8 cellular contexts compared by ENCODE assay signal in genomic region chr11:6319879-6320410, GRCh38. TPM values are rescaled to one million over a fixed set of nuclear protein-coding genes. Genes with fewer than 3 reads are reported as not detected.
A peak's percentile ranks its signal among the peaks of the same experiment; 100 is the strongest.
DNase-seq lines count a peak whose midpoint lies in the region; ATAC-seq and TF ChIP-seq lines count a peak whose summit lies in the region.

No MANE protein-coding gene starts in this region.

- H2AFZ ChIP-seq in fibroblast of lung (ENCODE audit: low read length) (no peak overlapping the region), neural progenitor cell (replicated peaks) (peak overlapping the region; percentile 54)

- peak; percentile 64 for DNase-seq in activated CD4-positive, alpha-beta T cell treated with anti-CD3 and anti-CD28 coated beads for 36 hours
- no peak for DNase-seq in activated CD4-positive, alpha-beta T cell treated with anti-CD3 and anti-CD28 coated beads for 4 hours
- peak; percentile 38 for DNase-seq in activated CD8-positive, alpha-beta T cell treated with anti-CD3 and anti-CD28 coated beads for 36 hours
- DNase-seq in fibroblast of lung (ENCODE audit: low read depth in 2 of 2) (peak; percentile 94 to 95), neural progenitor cell (ENCODE audit: low spot score) (peak; percentile 80), NCI-H2029 (lab: John Stamatoyannopoulos, UW) (no peak), NCI-H146 treated with DMSO at 0.1 percent for 48 hours (lab: John Stamatoyannopoulos, UW; ENCODE audit: unreplicated experiment) (no peak)

- H3K4me3 Mint-ChIP-seq in activated CD4-positive, alpha-beta T cell treated with anti-CD3 and anti-CD28 coated beads for 36 hours = peak overlapping the region; percentile 69
- H3K4me3 Mint-ChIP-seq in activated CD8-positive, alpha-beta T cell treated with anti-CD3 and anti-CD28 coated beads for 36 hours = peak overlapping the region; percentile 69
- peak overlapping the region; percentile 77 for H3K4me3 Mint-ChIP-seq in neural progenitor cell

- H3K9ac ChIP-seq in fibroblast of lung (ENCODE audit: insufficient read depth, low read length) (peak overlapping the region; percentile 94), neural progenitor cell (no peak overlapping the region)

- H3K36me3 Mint-ChIP-seq in activated CD4-positive, alpha-beta T cell treated with anti-CD3 and anti-CD28 coated beads for 36 hours (ENCODE audit: low read depth) = no peaks in the 10 kb centered on the region
- peaks cover 3% of the 10 kb centered on the region for H3K36me3 Mint-ChIP-seq in activated CD8-positive, alpha-beta T cell treated with anti-CD3 and anti-CD28 coated beads for 36 hours (ENCODE audit: low read depth)
- no peaks in the 10 kb centered on the region for H3K36me3 Mint-ChIP-seq in neural progenitor cell

- no peaks in the 10 kb centered on the region for H3K9me3 Mint-ChIP-seq in activated CD4-positive, alpha-beta T cell treated with anti-CD3 and anti-CD28 coated beads for 36 hours (ENCODE audit: low read depth)
- H3K9me3 Mint-ChIP-seq in activated CD8-positive, alpha-beta T cell treated with anti-CD3 and anti-CD28 coated beads for 36 hours = no peaks in the 10 kb centered on the region
- no peaks in the 10 kb centered on the region for H3K9me3 Mint-ChIP-seq in neural progenitor cell

- peaks cover 29% of the 10 kb centered on the region for H3K4me1 Mint-ChIP-seq in activated CD4-positive, alpha-beta T cell treated with anti-CD3 and anti-CD28 coated beads for 36 hours
- H3K4me1 Mint-ChIP-seq in activated CD8-positive, alpha-beta T cell treated with anti-CD3 and anti-CD28 coated beads for 36 hours (ENCODE audit: low read depth) = peaks cover 45% of the 10 kb centered on the region
- peaks cover 34% of the 10 kb centered on the region for H3K4me1 Mint-ChIP-seq in neural progenitor cell

- CTCF ChIA-PET in activated CD4-positive, alpha-beta T cell treated with anti-CD3 and anti-CD28 coated beads for 36 hours (lab: Charles Lee) = interaction anchor here (0.7 to 1.6 kb wide), 7 partner anchors 13 to 109 kb away, joined by 3 to 11 read pairs (median 3); no protein-coding TSS in a partner anchor
- CTCF ChIA-PET in activated CD8-positive, alpha-beta T cell treated with anti-CD3 and anti-CD28 coated beads for 36 hours (lab: Charles Lee) = interaction anchor here (1.1 to 6.2 kb wide), 9 partner anchors 12 to 83 kb away, joined by 3 to 82 read pairs (median 4); no protein-coding TSS in a partner anchor

- intact Hi-C loops in activated CD4-positive, alpha-beta T cell treated with anti-CD3 and anti-CD28 coated beads for 36 hours (cut with DNase I, micrococcal nuclease) = loop anchor here (1.0 to 2.0 kb wide), 6 partner anchors 31 to 161 kb away; partner anchors contain the start of genes ARFIP2 (in 1 of the 2), FHIP1B (in 1 of the 2), SMPD1 (in 1 of the 2) and TIMM10B (in 1 of the 2)
- intact Hi-C loops in activated CD8-positive, alpha-beta T cell treated with anti-CD3 and anti-CD28 coated beads for 36 hours (cut with micrococcal nuclease) = loop anchor here (5.0 kb wide), 1 partner anchor 298 kb away; no protein-coding TSS in a partner anchor

- H4K20me1 ChIP-seq in fibroblast of lung (ENCODE audit: control insufficient read depth, extremely low read depth, insufficient read depth, low read length) (no peaks in the 10 kb centered on the region), neural progenitor cell (ENCODE audit: low read depth) (no peaks in the 10 kb centered on the region)

- peaks cover 18% of the 10 kb centered on the region for H3K79me2 ChIP-seq in fibroblast of lung (ENCODE audit: control insufficient read depth, insufficient read depth, low read length)
- H3K79me2 ChIP-seq in neural progenitor cell (ENCODE audit: low read depth) = no peaks in the 10 kb centered on the region

- H3K9me3 ChIP-seq in fibroblast of lung (ENCODE audit: control insufficient read depth, insufficient read depth, low read depth, low read length) (no peaks in the 10 kb centered on the region), neural progenitor cell (ENCODE audit: low read depth) (no peaks in the 10 kb centered on the region)

- H3K27ac ChIP-seq in fibroblast of lung (ENCODE audit: insufficient read depth, low read length) (peak overlapping the region; percentile 97), neural progenitor cell (peak overlapping the region; percentile 11)

- H3K4me3 ChIP-seq in fibroblast of lung (replicated peaks in 1 of 4; ENCODE audit: control extremely low read depth in 1 of 4, insufficient read depth in 1 of 4, low read depth in 3 of 4, low read length in 4 of 4) (peak overlapping the region; percentile 63 to 96 (median 78)), neural progenitor cell (peak overlapping the region; percentile 42)

- POLR2A ChIA-PET in activated CD4-positive, alpha-beta T cell treated with anti-CD3 and anti-CD28 coated beads for 36 hours (lab: Charles Lee) = interaction anchor here (0.5 to 1.4 kb wide), 3 partner anchors 25 to 63 kb away, joined by 3 to 5 read pairs (median 3); no protein-coding TSS in a partner anchor
- POLR2A ChIA-PET in activated CD8-positive, alpha-beta T cell treated with anti-CD3 and anti-CD28 coated beads for 36 hours (lab: Charles Lee) = interaction anchor here (0.8 to 1.2 kb wide), 3 partner anchors 34 to 161 kb away, joined by 3 to 4 read pairs (median 3); partner anchors contain the start of genes ARFIP2 and TIMM10B

- peaks cover 56% of the 10 kb centered on the region for H3F3A ChIP-seq in neural progenitor cell (ENCODE audit: low read depth)

- H3K4me1 ChIP-seq in fibroblast of lung (ENCODE audit: control insufficient read depth, extremely low read depth, insufficient read depth, low read length) = peaks cover 18% of the 10 kb centered on the region
- peaks cover 38% of the 10 kb centered on the region for H3K4me1 ChIP-seq in neural progenitor cell

- ATAC-seq in activated CD4-positive, alpha-beta T cell treated with anti-CD3 and anti-CD28 coated beads for 36 hours = peak; percentile 30
- peak; percentile 50 for ATAC-seq in HG02973 (IDR thresholded peaks at IDR 0.05; ENCODE audit: unreplicated experiment)
- ATAC-seq in activated CD8-positive, alpha-beta T cell treated with anti-CD3 and anti-CD28 coated beads for 36 hours = peak; percentile 17

- no peak for TF ChIP-seq CTCF in activated CD8-positive, alpha-beta T cell treated with anti-CD3 and anti-CD28 coated beads for 36 hours (IDR thresholded peaks at IDR 0.05)
- no peak for TF ChIP-seq CTCF in fibroblast of lung (conservative IDR thresholded peaks at IDR 0.05 in 1 of 2, IDR thresholded peaks at IDR 0.05 in 1 of 2; ENCODE audit: low read depth in 1 of 2, low read length in 2 of 2)
- TF ChIP-seq CTCF in neural progenitor cell (IDR thresholded peaks at IDR 0.05) = no peak

- H3K27ac Mint-ChIP-seq in activated CD4-positive, alpha-beta T cell treated with anti-CD3 and anti-CD28 coated beads for 36 hours = peak overlapping the region; percentile 85
- peak overlapping the region; percentile 80 for H3K27ac Mint-ChIP-seq in activated CD8-positive, alpha-beta T cell treated with anti-CD3 and anti-CD28 coated beads for 36 hours
- H3K27ac Mint-ChIP-seq in neural progenitor cell = no peak overlapping the region

- H3K36me3 ChIP-seq in fibroblast of lung (ENCODE audit: control insufficient read depth, insufficient read depth, low read length) = no peaks in the 10 kb centered on the region
- H3K36me3 ChIP-seq in neural progenitor cell = no peaks in the 10 kb centered on the region

- H3K27me3 ChIP-seq in fibroblast of lung (ENCODE audit: control insufficient read depth, insufficient read depth, low read length) = no peaks in the 10 kb centered on the region
- no peaks in the 10 kb centered on the region for H3K27me3 ChIP-seq in neural progenitor cell

- H3K4me2 ChIP-seq in fibroblast of lung (ENCODE audit: extremely low read depth, insufficient read depth, low read length) = peak overlapping the region; percentile 81
- H3K4me2 ChIP-seq in neural progenitor cell = peak overlapping the region; percentile 78

- H3K27me3 Mint-ChIP-seq in activated CD4-positive, alpha-beta T cell treated with anti-CD3 and anti-CD28 coated beads for 36 hours = peaks cover 39% of the 10 kb centered on the region
- peaks cover 42% of the 10 kb centered on the region for H3K27me3 Mint-ChIP-seq in activated CD8-positive, alpha-beta T cell treated with anti-CD3 and anti-CD28 coated beads for 36 hours
- H3K27me3 Mint-ChIP-seq in neural progenitor cell (ENCODE audit: insufficient read depth, low read depth) = peaks cover 15% of the 10 kb centered on the region

RNA-seq across cellular contexts. Expression of gene CAVIN3, which starts 0.4 kb away (rescaled TPM):
- 10 to 100 TPM; 24.8 to 25.5 TPM for total RNA-seq in activated CD4-positive, alpha-beta T cell treated with anti-CD3 and anti-CD28 coated beads for 36 hours
- 10 to 100 TPM; 13.3 to 15.9 TPM for total RNA-seq in activated CD8-positive, alpha-beta T cell treated with anti-CD3 and anti-CD28 coated beads for 36 hours
- total RNA-seq in fibroblast of lung = 87.9 and 92.5 TPM in 2 replicates
- polyA plus RNA-seq in fibroblast of lung = 50.9 and 81.0 TPM in 2 replicates
- polyA plus RNA-seq in fibroblast of lung (2012) = 148 and 266 TPM in 2 replicates
- polyA minus RNA-seq in fibroblast of lung (ENCODE audit: low replicate concordance) = 20.1 and 23.3 TPM in 2 replicates
- 2.9 and 12.2 TPM in 2 replicates for total RNA-seq in neural progenitor cell (ENCODE audit: low replicate concordance)

Comparison
In these comparisons a context has a peak if more than half of its experiments do, and no peak if none do; other contexts are left out.
1. DNase-seq: peak in activated CD4-positive, alpha-beta T cell treated with anti-CD3 and anti-CD28 coated beads for 36 hours (single experiment), activated CD8-positive, alpha-beta T cell treated with anti-CD3 and anti-CD28 coated beads for 36 hours (single experiment), fibroblast of lung (2 of 2) and neural progenitor cell (single experiment); none in activated CD4-positive, alpha-beta T cell treated with anti-CD3 and anti-CD28 coated beads for 4 hours (0 of 2), NCI-H2029 (single experiment) and NCI-H146 treated with DMSO at 0.1 percent for 48 hours (single experiment).
2. Peak in every context shown above with its lines, with median percentiles within 50 percentile points of each other: ATAC-seq and H3K4me3 Mint-ChIP-seq.